13 cellular contexts compared by ENCODE assay signal in the genomic region with DNA sequence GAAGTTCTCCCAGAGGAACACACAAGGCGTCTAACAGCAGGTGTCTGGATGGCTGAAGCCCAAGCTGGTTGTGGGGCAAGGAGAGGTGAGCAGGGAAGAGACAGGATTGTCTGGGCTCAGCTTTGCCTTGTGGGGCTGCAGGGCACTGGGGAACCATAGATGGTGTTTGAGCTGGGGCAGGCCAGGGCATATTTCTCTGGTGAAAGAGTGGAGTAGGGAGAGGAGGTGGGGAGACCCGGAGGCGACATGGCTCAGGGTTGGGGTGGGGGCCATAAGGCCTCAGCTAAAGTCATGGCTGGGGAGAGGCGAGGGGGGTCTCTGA. TPM values are rescaled to one million over a fixed set of nuclear protein-coding genes. Genes with fewer than 3 reads are reported as not detected.
DNase-seq lines count a peak whose midpoint lies in the region; ATAC-seq, FAIRE-seq and TF ChIP-seq lines count a peak whose summit lies in the region.
"Had no signal": no experiment of that assay in that cellular context is flagged by ENCODE, and none has a peak within 500 bp of the region (broad histone marks: within the 10 kb centered on the region; RNA-seq: fewer than 3 reads in every experiment).

No MANE protein-coding gene starts in this region.

- H3K27me3 ChIP-seq in CD4-positive, alpha-beta T cell (ENCODE audit: control insufficient read depth, insufficient read depth, low read length): peaks cover 12% of the 10 kb centered on the region
- H3K27me3 ChIP-seq in HUES48 (ENCODE audit: control insufficient read depth, insufficient read depth, low read length) (no peaks in the 10 kb centered on the region), endothelial cell of umbilical vein (ENCODE audit: control insufficient read depth in 2 of 2, insufficient read depth in 2 of 2, low read length in 2 of 2) (peaks cover 0 to 3% of the 10 kb centered on the region in 2 experiments)
- H3K27me3 ChIP-seq: cardiac muscle cell had no signal

- no peak for TF ChIP-seq POLR2A in endothelial cell of umbilical vein (IDR thresholded peaks at IDR 0.05; ENCODE audit: low read depth, low read length)

- H3K36me3 ChIP-seq in HUES48 (ENCODE audit: control insufficient read depth, insufficient read depth, low read length) (no peaks in the 10 kb centered on the region), endothelial cell of umbilical vein (ENCODE audit: control insufficient read depth in 2 of 2, extremely low read depth in 1 of 2, insufficient read depth in 2 of 2, low read length in 2 of 2) (no peaks in the 10 kb centered on the region)
- H3K36me3 ChIP-seq: cardiac muscle cell had no signal

- H3K4me3 ChIP-seq in HUES48 (ENCODE audit: low read depth, low read length): peak overlapping the region; percentile 48; the same call in 1 of the 2 replicates
- H3K4me3 ChIP-seq in endothelial cell of umbilical vein (replicated peaks in 1 of 3; ENCODE audit: insufficient read depth in 1 of 3, low read depth in 1 of 3, low read length in 3 of 3): no peak overlapping the region
- H3K4me3 ChIP-seq: cardiac muscle cell, GM23248, PC-9 had no signal

- H3K79me2 ChIP-seq in endothelial cell of umbilical vein (ENCODE audit: control insufficient read depth, insufficient read depth, low read length): no peaks in the 10 kb centered on the region

- POLR2A ChIA-PET in CD4-positive, alpha-beta T cell (lab: Charles Lee): interaction anchor here (0.8 to 2.0 kb wide), 3 partner anchors 40 to 364 kb away, joined by 3 to 5 read pairs (median 5); a partner anchor contains a TSS
- POLR2A ChIA-PET in endothelial cell of umbilical vein (lab: Charles Lee): no interaction called here

- no peak overlapping the region for H3K27ac Mint-ChIP-seq in CD4-positive, alpha-beta T cell
- H3K27ac Mint-ChIP-seq in neural crest cell (ENCODE audit: unreplicated experiment): no peak overlapping the region
- H3K27ac Mint-ChIP-seq in effector memory CD8-positive, alpha-beta T cell: peak overlapping the region in 1 of 2 donors; percentile 20

- no peak for TF ChIP-seq CTCF in CD4-positive, alpha-beta T cell (IDR thresholded peaks at IDR 0.05)
- TF ChIP-seq CTCF in endothelial cell of umbilical vein (IDR thresholded peaks at IDR 0.05; ENCODE audit: extremely low read depth in 1 of 2, insufficient read depth in 1 of 2, low read depth in 1 of 2, low read length in 2 of 2) (no peak), neural crest cell (conservative IDR thresholded peaks at IDR 0.05) (no peak)

- intact Hi-C loops in CD4-positive, alpha-beta T cell (cut with DNase I, micrococcal nuclease): no loop called here
- intact Hi-C loops in endothelial cell of umbilical vein (cut with micrococcal nuclease): loop anchor here (1.0 kb wide), 1 partner anchor 23 kb away; no protein-coding TSS in a partner anchor

- no peak overlapping the region for H3K4me2 ChIP-seq in endothelial cell of umbilical vein (ENCODE audit: insufficient read depth, low read length)
- H3K4me2 ChIP-seq: PC-9 had no signal

- no peak overlapping the region for H3K27ac ChIP-seq in CD4-positive, alpha-beta T cell (ENCODE audit: low read depth, low read length)
- H3K27ac ChIP-seq in HUES48 (ENCODE audit: low read depth, low read length): no peak overlapping the region
- no peak overlapping the region for H3K27ac ChIP-seq in endothelial cell of umbilical vein (ENCODE audit: insufficient read depth, low read depth, low read length)
- H3K27ac ChIP-seq: cardiac muscle cell, GM23248, PC-9 had no signal

- BruUV-seq in endothelial cell of umbilical vein (replicated peaks; lab: Mats Ljungman, UMichigan): no TSS peak

- peaks cover 36% of the 10 kb centered on the region for H3K27me3 Mint-ChIP-seq in CD4-positive, alpha-beta T cell
- H3K27me3 Mint-ChIP-seq in neural crest cell (ENCODE audit: low read depth): peaks cover 13% of the 10 kb centered on the region
- peaks cover 9 to 44% of the 10 kb centered on the region in 2 donors for H3K27me3 Mint-ChIP-seq in effector memory CD8-positive, alpha-beta T cell

- FAIRE-seq in endothelial cell of umbilical vein (lab: Jason Lieb, UNC): no peak

- peak overlapping the region; percentile 42 for H3K4me3 Mint-ChIP-seq in CD4-positive, alpha-beta T cell
- H3K4me3 Mint-ChIP-seq in neural crest cell: peak overlapping the region; percentile 65
- peak overlapping the region in 1 of 2 donors; percentile 53 for H3K4me3 Mint-ChIP-seq in effector memory CD8-positive, alpha-beta T cell
- H3K4me3 Mint-ChIP-seq: activated T-cell treated with anti-CD3 and anti-CD28 coated beads, Interleukin-2, amount 50 U/mL, for 4 hours had no signal

- dilution Hi-C loops in endothelial cell of umbilical vein (cut with MboI; ENCODE audit: extremely low pct_ligation_motif_present, low sequenced_read_pairs): no loop called here

- no peaks in the 10 kb centered on the region for H3K36me3 Mint-ChIP-seq in CD4-positive, alpha-beta T cell (ENCODE audit: low read depth)
- no peaks in the 10 kb centered on the region for H3K36me3 Mint-ChIP-seq in neural crest cell (ENCODE audit: low read depth)
- H3K36me3 Mint-ChIP-seq in effector memory CD8-positive, alpha-beta T cell (ENCODE audit: insufficient read depth): peaks cover 2% of the 10 kb centered on the region

- H3K9me1 ChIP-seq in endothelial cell of umbilical vein (replicated peaks; ENCODE audit: control insufficient read depth, extremely low read depth, insufficient read depth, low read length): no peaks in the 10 kb centered on the region

- peak; percentile 8 for ATAC-seq in CD4-positive, alpha-beta T cell (ENCODE audit: poor library complexity)
- ATAC-seq in HG03469 (IDR thresholded peaks at IDR 0.05; ENCODE audit: unreplicated experiment): no peak
- ATAC-seq in effector memory CD8-positive, alpha-beta T cell (replicated peaks): no peak

- H4K20me1 ChIP-seq in endothelial cell of umbilical vein (replicated peaks; ENCODE audit: control insufficient read depth, extremely low read depth, insufficient read depth, low read length): no peaks in the 10 kb centered on the region

- H3K9ac ChIP-seq in HUES48 (ENCODE audit: low read depth, low read length) (no peak overlapping the region), endothelial cell of umbilical vein (replicated peaks; ENCODE audit: extremely low read depth, insufficient read depth, low read length) (no peak overlapping the region)
- H3K9ac ChIP-seq: GM23248 had no signal

- H3K4me1 ChIP-seq in HUES48 (ENCODE audit: control insufficient read depth, insufficient read depth, low read length): no peaks in the 10 kb centered on the region
- peaks cover 1% of the 10 kb centered on the region for H3K4me1 ChIP-seq in endothelial cell of umbilical vein (ENCODE audit: control insufficient read depth, extremely low read depth, insufficient read depth, low read length)

- DNase-seq in CD4-positive, alpha-beta T cell: no peak
- DNase-seq in endothelial cell of umbilical vein (ENCODE audit: low read depth, low spot score) (no peak), neural crest cell (ENCODE audit: low read depth, low spot score) (no peak), RPMI8226 (no peak)
- no peak for DNase-seq in stimulated activated CD4-positive, alpha-beta T cell treated with anti-CD3 and anti-CD28 coated beads, Interleukin-4, amount 100 ng/mL, for 24 hours
- no peak for DNase-seq in effector memory CD8-positive, alpha-beta T cell
- DNase-seq: NCI-H2081 had no signal

- H2AFZ ChIP-seq in endothelial cell of umbilical vein (ENCODE audit: low read depth, low read length): peak overlapping the region; percentile 64
- H2AFZ ChIP-seq: GM23248, PC-9 had no signal

- no peaks in the 10 kb centered on the region for H3K9me3 ChIP-seq in CD4-positive, alpha-beta T cell (ENCODE audit: control insufficient read depth, low read length)
- H3K9me3 ChIP-seq in HUES48 (ENCODE audit: control insufficient read depth, insufficient read depth, low read length): no peaks in the 10 kb centered on the region
- no peaks in the 10 kb centered on the region for H3K9me3 ChIP-seq in endothelial cell of umbilical vein (replicated peaks; ENCODE audit: control insufficient read depth, insufficient read depth, low read length)

- H3K9me3 Mint-ChIP-seq in CD4-positive, alpha-beta T cell: no peaks in the 10 kb centered on the region
- no peaks in the 10 kb centered on the region for H3K9me3 Mint-ChIP-seq in neural crest cell
- H3K9me3 Mint-ChIP-seq in effector memory CD8-positive, alpha-beta T cell: no peaks in the 10 kb centered on the region
- H3K9me3 Mint-ChIP-seq: activated T-cell treated with anti-CD3 and anti-CD28 coated beads, Interleukin-2, amount 50 U/mL, for 4 hours had no signal

- H3K4me1 Mint-ChIP-seq in CD4-positive, alpha-beta T cell (ENCODE audit: low read depth): peaks cover 8% of the 10 kb centered on the region
- no peaks in the 10 kb centered on the region for H3K4me1 Mint-ChIP-seq in neural crest cell
- H3K4me1 Mint-ChIP-seq in effector memory CD8-positive, alpha-beta T cell (ENCODE audit: low read depth in 2 of 2): peaks cover 5 to 6% of the 10 kb centered on the region in 2 donors

- CTCF ChIA-PET in CD4-positive, alpha-beta T cell (lab: Charles Lee): interaction anchor here (0.9 kb wide), 1 partner anchor 31 kb away, joined by 3 read pairs; no protein-coding TSS in a partner anchor
- CTCF ChIA-PET in endothelial cell of umbilical vein (lab: Charles Lee): interaction anchor here (1.0 to 1.4 kb wide), 3 partner anchors 22 to 31 kb away, joined by 5 to 7 read pairs (median 6); no protein-coding TSS in a partner anchor

RNA-seq across cellular contexts. Expression of a gene that starts 5.4 kb away (rescaled TPM):
- not detected for total RNA-seq in CD4-positive, alpha-beta T cell
- total RNA-seq in endothelial cell of umbilical vein (24.2 and 31.8 TPM in 2 replicates), neural crest cell (45.1 and 52.1 TPM in 2 replicates)
- 3.9 and 5.7 TPM in 2 replicates for polyA plus RNA-seq in endothelial cell of umbilical vein
- polyA plus RNA-seq in endothelial cell of umbilical vein (2011; cell fraction: cytosol; rRNA removed): 1.7 and 3.4 TPM in 2 replicates
- polyA plus RNA-seq in endothelial cell of umbilical vein (2011; cell fraction: nucleus; rRNA removed): 3.1 and 3.2 TPM in 2 replicates
- 2.2 and 6.7 TPM in 2 replicates for polyA plus RNA-seq in endothelial cell of umbilical vein (2012)
- polyA minus RNA-seq in endothelial cell of umbilical vein: 2.2 and 2.5 TPM in 2 replicates
- polyA minus RNA-seq in endothelial cell of umbilical vein (2011; cell fraction: cytosol; rRNA and poly(A)+ RNA removed): 2.5 TPM
- 0.72 and 2.0 TPM in 2 replicates for polyA minus RNA-seq in endothelial cell of umbilical vein (2011; cell fraction: nucleus; rRNA and poly(A)+ RNA removed)

RNA-seq across cellular contexts. Expression of a gene that starts 8.0 kb away (rescaled TPM):
- not detected for total RNA-seq in CD4-positive, alpha-beta T cell
- total RNA-seq in endothelial cell of umbilical vein (not detected in 2 replicates), neural crest cell (not detected in 2 replicates)
- not detected in 2 replicates for polyA plus RNA-seq in endothelial cell of umbilical vein
- not detected in 2 replicates for polyA plus RNA-seq in endothelial cell of umbilical vein (2011; cell fraction: cytosol; rRNA removed)
- polyA plus RNA-seq in endothelial cell of umbilical vein (2011; cell fraction: nucleus; rRNA removed): not detected in 2 replicates
- polyA plus RNA-seq in endothelial cell of umbilical vein (2012): not detected in 2 replicates
- not detected in 2 replicates for polyA minus RNA-seq in endothelial cell of umbilical vein
- not detected for polyA minus RNA-seq in endothelial cell of umbilical vein (2011; cell fraction: cytosol; rRNA and poly(A)+ RNA removed)
- not detected in 2 replicates for polyA minus RNA-seq in endothelial cell of umbilical vein (2011; cell fraction: nucleus; rRNA and poly(A)+ RNA removed)
- total RNA-seq: cardiac muscle cell, GM23248, PC-9 had no signal
- polyA plus RNA-seq: cardiac muscle cell, GM23248 had no signal

RNA-seq across cellular contexts. Expression of a gene that starts 27.1 kb away (rescaled TPM):
- total RNA-seq in CD4-positive, alpha-beta T cell: 1 to 10 TPM; 2.2 to 3.4 TPM
- 19.9 and 30.3 TPM in 2 replicates for total RNA-seq in endothelial cell of umbilical vein
- polyA plus RNA-seq in endothelial cell of umbilical vein: 45.2 and 70.7 TPM in 2 replicates
- polyA plus RNA-seq in endothelial cell of umbilical vein (2011; cell fraction: cytosol; rRNA removed): 23.1 and 28.2 TPM in 2 replicates
- polyA plus RNA-seq in endothelial cell of umbilical vein (2011; cell fraction: nucleus; rRNA removed): 43.7 and 57.4 TPM in 2 replicates
- 27.8 and 50.7 TPM in 2 replicates for polyA plus RNA-seq in endothelial cell of umbilical vein (2012)
- polyA minus RNA-seq in endothelial cell of umbilical vein: 14.0 and 17.2 TPM in 2 replicates
- polyA minus RNA-seq in endothelial cell of umbilical vein (2011; cell fraction: cytosol; rRNA and poly(A)+ RNA removed): 102 TPM
- polyA minus RNA-seq in endothelial cell of umbilical vein (2011; cell fraction: nucleus; rRNA and poly(A)+ RNA removed): 5.0 and 10.4 TPM in 2 replicates
- total RNA-seq in neural crest cell: 7.7 and 8.9 TPM in 2 replicates

RNA-seq across cellular contexts. Expression of a gene that starts 40.3 kb away (rescaled TPM):
- total RNA-seq in CD4-positive, alpha-beta T cell: 100 to 1,000 TPM; 112 to 119 TPM
- total RNA-seq in endothelial cell of umbilical vein (58.4 and 61.3 TPM in 2 replicates), neural crest cell (50.6 and 55.9 TPM in 2 replicates)
- polyA plus RNA-seq in endothelial cell of umbilical vein: 19.2 and 20.5 TPM in 2 replicates
- 18.8 and 27.0 TPM in 2 replicates for polyA plus RNA-seq in endothelial cell of umbilical vein (2011; cell fraction: cytosol; rRNA removed)
- polyA plus RNA-seq in endothelial cell of umbilical vein (2011; cell fraction: nucleus; rRNA removed): 20.9 and 24.6 TPM in 2 replicates
- 35.7 and 49.8 TPM in 2 replicates for polyA plus RNA-seq in endothelial cell of umbilical vein (2012)
- polyA minus RNA-seq in endothelial cell of umbilical vein: 6.4 and 7.9 TPM in 2 replicates
- polyA minus RNA-seq in endothelial cell of umbilical vein (2011; cell fraction: cytosol; rRNA and poly(A)+ RNA removed): 23.1 TPM
- polyA minus RNA-seq in endothelial cell of umbilical vein (2011; cell fraction: nucleus; rRNA and poly(A)+ RNA removed): 7.1 and 16.3 TPM in 2 replicates

RNA-seq across cellular contexts. Expression of a gene that starts 47.6 kb away (rescaled TPM):
- total RNA-seq in CD4-positive, alpha-beta T cell: not detected
- total RNA-seq in endothelial cell of umbilical vein (not detected in 2 replicates), neural crest cell (0.14 TPM in 1 of 2 replicates, not detected in the other)
- not detected in 2 replicates for polyA plus RNA-seq in endothelial cell of umbilical vein
- polyA plus RNA-seq in endothelial cell of umbilical vein (2011; cell fraction: cytosol; rRNA removed): not detected in 2 replicates
- polyA plus RNA-seq in endothelial cell of umbilical vein (2011; cell fraction: nucleus; rRNA removed): not detected in 2 replicates
- not detected in 2 replicates for polyA plus RNA-seq in endothelial cell of umbilical vein (2012)
- not detected in 2 replicates for polyA minus RNA-seq in endothelial cell of umbilical vein
- polyA minus RNA-seq in endothelial cell of umbilical vein (2011; cell fraction: cytosol; rRNA and poly(A)+ RNA removed): 47.4 TPM
- 0.14 TPM in 1 of 2 replicates, not detected in the other for polyA minus RNA-seq in endothelial cell of umbilical vein (2011; cell fraction: nucleus; rRNA and poly(A)+ RNA removed)
- total RNA-seq: GM23248 had no signal
- polyA plus RNA-seq: cardiac muscle cell, GM23248 had no signal

Comparison
In these comparisons a context has a peak if more than half of its experiments do, and no peak if none do; other contexts are left out.
1. RNA of a gene that starts 5.4 kb away (total RNA-seq): 45.1 to 52.1 TPM in neural crest cell and 24.2 to 31.8 TPM in endothelial cell of umbilical vein; not detected in CD4-positive, alpha-beta T cell; every median in the first group is over 10 times any median in the second.